In the genomic region with DNA sequence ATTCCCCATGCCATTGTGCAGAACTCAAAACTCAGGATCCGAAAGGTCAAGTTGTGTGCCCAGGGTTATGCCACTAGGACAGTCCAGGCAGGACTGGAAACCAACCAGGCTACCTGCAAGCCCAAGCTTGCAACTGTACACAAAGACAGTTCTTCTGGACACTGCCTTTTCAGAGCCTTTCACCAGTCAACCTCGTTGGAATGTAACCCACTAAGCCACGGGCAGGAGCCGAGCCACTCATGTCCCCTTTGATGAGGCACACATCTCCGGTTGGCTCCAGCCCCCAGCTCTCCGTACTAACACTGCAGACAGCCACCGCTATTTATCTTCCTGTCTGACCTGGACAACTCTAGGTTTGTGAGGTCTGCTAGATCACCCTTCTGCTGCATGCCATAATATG, we compare ENCODE assay signal across 23 cellular contexts.
"Had no signal": no experiment of that assay in that cellular context is flagged by ENCODE, and none has a peak within 500 bp of the region (broad histone marks: within the 10 kb centered on the region; RNA-seq: fewer than 3 reads in every experiment).

No MANE protein-coding gene starts in this region.

- H3K27ac ChIP-seq: dorsolateral prefrontal cortex, gastroesophageal sphincter, heart left ventricle, left lung, ovary, psoas muscle, thyroid gland had no signal

- H3K4me1 ChIP-seq: gastroesophageal sphincter, heart left ventricle, left lung, psoas muscle, thyroid gland had no signal

- H3K4me1 Mint-ChIP-seq: naive thymus-derived CD4-positive, alpha-beta T cell; stimulated activated naive CD8-positive, alpha-beta T cell treated with anti-CD3 and anti-CD28 coated beads, Interleukin-15, amount 100 ng/mL, for 72 hours had no signal

- H3K9me3 ChIP-seq: ovary, thyroid gland had no signal

- ATAC-seq: gastroesophageal sphincter; heart left ventricle; left cardiac atrium; left lung; naive thymus-derived CD4-positive, alpha-beta T cell; psoas muscle; right cardiac atrium; stimulated activated naive CD8-positive, alpha-beta T cell treated with anti-CD3 and anti-CD28 coated beads, Interleukin-15, amount 100 ng/mL, for 72 hours had no signal

- H3K27me3 ChIP-seq: hepatocyte, left lung, ovary, thyroid gland had no signal

- H3K36me3 ChIP-seq: gastroesophageal sphincter, heart left ventricle, left lung, ovary had no signal

- H3K4me3 ChIP-seq: dorsolateral prefrontal cortex, gastroesophageal sphincter, heart left ventricle, hepatocyte, left lung, ovary, psoas muscle, thyroid gland had no signal

- H3K27ac Mint-ChIP-seq: nephron; stimulated activated naive CD8-positive, alpha-beta T cell treated with anti-CD3 and anti-CD28 coated beads, Interleukin-15, amount 100 ng/mL, for 72 hours had no signal

- H3K36me3 Mint-ChIP-seq: naive thymus-derived CD4-positive, alpha-beta T cell had no signal

- DNase-seq: dorsolateral prefrontal cortex; effector CD4-positive, alpha-beta T cell; heart left ventricle; left cardiac atrium; left lung; mesendoderm; midbrain; naive thymus-derived CD4-positive, alpha-beta T cell; occipital lobe; ovary; psoas muscle; right cardiac atrium; small intestine; stimulated activated CD4-positive, alpha-beta T cell treated with anti-CD3 and anti-CD28 coated beads, Interleukin-12 subunit alpha, Interleukin-12 subunit beta, amount 100 ng/mL, for 4 hours; stimulated activated CD4-positive, alpha-beta T cell treated with anti-CD3 and anti-CD28 coated beads, Interleukin-1b, Interleukin-23, amount 100 ng/mL, for 48 hours; stimulated activated CD4-positive, alpha-beta T cell treated with anti-CD3 and anti-CD28 coated beads, Interleukin-4, amount 100 ng/mL, for 1 hour; stimulated activated CD8-positive, alpha-beta memory T cell treated with anti-CD3 and anti-CD28 coated beads, Interleukin-4, amount 100 ng/mL, for 48 hours; stimulated activated naive CD4-positive, alpha-beta T cell; stimulated activated naive CD8-positive, alpha-beta T cell treated with anti-CD3 and anti-CD28 coated beads, Interleukin-15, amount 100 ng/mL, for 72 hours; thyroid gland had no signal

- H3K4me3 Mint-ChIP-seq: naive thymus-derived CD4-positive, alpha-beta T cell; nephron; stimulated activated naive CD8-positive, alpha-beta T cell treated with anti-CD3 and anti-CD28 coated beads, Interleukin-15, amount 100 ng/mL, for 72 hours had no signal
